25 cellular contexts compared by ENCODE assay signal in the genomic region with DNA sequence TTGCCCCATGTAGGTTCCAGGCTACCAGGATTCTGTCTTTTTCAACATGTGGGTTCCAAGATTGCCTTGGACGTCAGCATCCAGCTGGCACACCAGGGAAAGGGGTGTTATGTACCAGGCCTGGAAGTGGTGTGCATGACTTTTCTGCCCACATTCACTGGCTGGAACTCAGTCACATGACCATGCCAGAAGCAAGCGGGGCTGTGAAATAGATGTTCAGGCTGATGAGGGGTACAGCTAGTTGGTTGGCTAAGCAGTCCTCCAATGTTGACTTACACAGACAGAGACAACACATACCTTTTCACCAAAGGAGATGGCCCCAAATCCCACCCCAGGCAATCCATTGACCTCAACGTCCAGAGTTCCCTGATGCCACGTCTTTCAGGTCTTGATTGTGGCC.
"Had no signal": no experiment of that assay in that cellular context is flagged by ENCODE, and none has a peak within 500 bp of the region (broad histone marks: within the 10 kb centered on the region; RNA-seq: fewer than 3 reads in every experiment).

No MANE protein-coding gene starts in this region.

- H3K4me3 Mint-ChIP-seq: natural killer cell; nephron progenitor cell; neural progenitor cell; stimulated activated memory B cell treated with anti-CD40 and anti-IgM and Interleukin-4, amounts not matched to agents 10 μg/mL and 1 μg/mL and 100 μg/mL, for 72 hours had no signal

- H3K4me1 Mint-ChIP-seq: natural killer cell, nephron progenitor cell, neural progenitor cell had no signal

- H3K4me1 ChIP-seq: neural progenitor cell, parathyroid adenoma, testis, thyroid gland, uterus had no signal

- H3K27me3 Mint-ChIP-seq: progenitor cell of endocrine pancreas; stimulated activated memory B cell treated with anti-CD40 and anti-IgM and Interleukin-4, amounts not matched to agents 10 μg/mL and 1 μg/mL and 100 μg/mL, for 72 hours had no signal

- H3K9me3 Mint-ChIP-seq: natural killer cell; nephron progenitor cell; neural progenitor cell; stimulated activated memory B cell treated with anti-CD40 and anti-IgM and Interleukin-4, amounts not matched to agents 10 μg/mL and 1 μg/mL and 100 μg/mL, for 72 hours had no signal

- H3K36me3 ChIP-seq: left ventricle myocardium inferior, neural progenitor cell, neutrophil, right atrium auricular region, right lobe of liver, thyroid gland, transverse colon, uterus had no signal

- H3K4me3 ChIP-seq: hepatocyte, left ventricle myocardium inferior, lung, neural progenitor cell, right atrium auricular region, right lobe of liver, smooth muscle cell, stomach, testis, thyroid gland, transverse colon, uterus had no signal

- H3K36me3 Mint-ChIP-seq: natural killer cell, neural progenitor cell had no signal

- H3K27me3 ChIP-seq: hepatocyte, neural progenitor cell, neutrophil, right atrium auricular region, right lobe of liver, stomach, testis, thyroid gland, transverse colon, uterus had no signal

- DNase-seq: islet precursor cell; left ventricle myocardium inferior; natural killer cell; nephron progenitor cell; occipital lobe; right lobe of liver; stimulated activated CD4-positive, alpha-beta T cell treated with anti-CD3 and anti-CD28 coated beads, Interleukin-1b, Interleukin-23, amount 100 ng/mL, for 48 hours; stimulated activated CD4-positive, alpha-beta T cell treated with anti-CD3 and anti-CD28 coated beads, Interleukin-2, amount 100 ng/mL, for 48 hours; stimulated activated CD4-positive, alpha-beta T cell treated with anti-CD3 and anti-CD28 coated beads, Interleukin-4, amount 100 ng/mL, for 4 hours; stimulated activated CD8-positive, alpha-beta memory T cell treated with anti-CD3 and anti-CD28 coated beads, Interleukin-4, amount 100 ng/mL, for 48 hours; stimulated activated naive CD8-positive, alpha-beta T cell treated with anti-CD3 and anti-CD28 coated beads, Interleukin-15, Interleukin-2, amounts not matched to agents 100 U/mL and 50 U/mL, for 24 hours; stomach; testis; thyroid gland; transverse colon; uterus had no signal

- H3K4me2 ChIP-seq: hepatocyte, neural progenitor cell, smooth muscle cell had no signal

- H3K9me3 ChIP-seq: left ventricle myocardium inferior, neutrophil, right atrium auricular region, right lobe of liver, stomach, testis, thyroid gland, transverse colon, uterus had no signal

- H3K27ac ChIP-seq: hepatocyte, left ventricle myocardium inferior, neural progenitor cell, neutrophil, parathyroid adenoma, right atrium auricular region, right lobe of liver, stomach, testis, thyroid gland, transverse colon, uterus had no signal

- H3K27ac Mint-ChIP-seq: natural killer cell; nephron progenitor cell; neural progenitor cell; progenitor cell of endocrine pancreas; stimulated activated memory B cell treated with anti-CD40 and anti-IgM and Interleukin-4, amounts not matched to agents 10 μg/mL and 1 μg/mL and 100 μg/mL, for 72 hours had no signal

- ATAC-seq: natural killer cell; stimulated activated memory B cell treated with anti-CD40 and anti-IgM and Interleukin-4, amounts not matched to agents 10 μg/mL and 1 μg/mL and 100 μg/mL, for 72 hours; stimulated activated naive CD8-positive, alpha-beta T cell treated with anti-CD3 and anti-CD28 coated beads, Interleukin-15, Interleukin-2, amounts not matched to agents 100 U/mL and 50 U/mL, for 24 hours had no signal

- H3K9ac ChIP-seq: neural progenitor cell, parathyroid adenoma had no signal

- H2AFZ ChIP-seq: hepatocyte, neural progenitor cell, parathyroid adenoma had no signal

- H3K79me2 ChIP-seq: hepatocyte, parathyroid adenoma had no signal
